20 cellular contexts compared by ENCODE assay signal in the genomic region with DNA sequence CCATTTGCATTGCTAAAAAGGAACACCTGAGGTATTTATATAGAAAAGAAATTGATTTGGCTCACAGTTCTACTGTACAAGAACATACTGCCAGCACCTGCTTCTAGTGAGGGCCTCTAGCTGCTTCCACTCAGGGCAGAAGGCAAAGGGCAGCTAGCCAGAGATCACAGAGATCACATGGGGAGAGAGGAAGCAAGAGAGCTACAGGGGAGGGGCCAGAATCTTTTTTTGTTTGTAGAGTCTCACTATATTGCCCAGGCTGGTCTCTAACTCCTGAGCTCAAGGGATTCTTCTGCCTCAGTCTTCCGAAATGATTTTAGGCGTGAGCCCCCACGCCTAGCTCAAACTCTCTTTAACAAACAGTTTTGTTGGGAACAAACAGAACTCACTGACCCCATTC.
"Had no signal": no experiment of that assay in that cellular context is flagged by ENCODE, and none has a peak within 500 bp of the region (broad histone marks: within the 10 kb centered on the region; RNA-seq: fewer than 3 reads in every experiment).

No MANE protein-coding gene starts in this region.

- H3K4me1 ChIP-seq: parathyroid adenoma, thyroid gland had no signal

- DNase-seq: activated B cell treated with CpG ODN at 0.5 μM for 24 hours; activated CD4-positive, alpha-beta T cell treated with anti-CD3 and anti-CD28 coated beads for 48 hours; activated CD8-positive, alpha-beta memory T cell treated with anti-CD3 and anti-CD28 coated beads, Interleukin-2, amount 50 U/mL, for 48 hours; activated gamma-delta T cell; activated T-cell treated with anti-CD3 and anti-CD28 coated beads, Interleukin-2, amount 50 U/mL, for 72 hours; amniotic stem cell; central memory CD4-positive, alpha-beta T cell; cortex of kidney; effector CD4-positive, alpha-beta T cell; esophagus squamous epithelium; glutamatergic neuron; kidney glomerular epithelial cell; naive B cell; stimulated activated CD4-positive, alpha-beta T cell treated with anti-CD3 and anti-CD28 coated beads, Interleukin-15, amount 100 ng/mL, for 24 hours; stimulated activated CD4-positive, alpha-beta T cell treated with anti-CD3 and anti-CD28 coated beads, Interleukin-4, amount 100 ng/mL, for 1 hour; stimulated activated naive B cell treated with anti-CD40 and anti-IgM and Interleukin-4, amounts not matched to agents 10 μg/mL and 1 μg/mL and 100 μg/mL, for 72 hours; T-helper 1 cell had no signal

- ATAC-seq: activated T-cell treated with anti-CD3 and anti-CD28 coated beads, Interleukin-2, amount 50 U/mL, for 72 hours; stimulated activated naive B cell treated with anti-CD40 and anti-IgM and Interleukin-4, amounts not matched to agents 10 μg/mL and 1 μg/mL and 100 μg/mL, for 72 hours had no signal

- H3K36me3 ChIP-seq: esophagus squamous epithelium, thyroid gland had no signal

- H3K4me3 ChIP-seq: esophagus squamous epithelium, lung, thyroid gland had no signal

- H3K9me3 ChIP-seq: esophagus squamous epithelium, thyroid gland had no signal
